Comparison of ENCODE assay signal across 11 cellular contexts in genomic region chr9:6598249-6598725, GRCh38. TPM values are rescaled to one million over a fixed set of nuclear protein-coding genes. Genes with fewer than 3 reads are reported as not detected.
DNase-seq lines count a peak whose midpoint lies in the region; ATAC-seq, FAIRE-seq and TF ChIP-seq lines count a peak whose summit lies in the region.
"Had no signal": no experiment of that assay in that cellular context is flagged by ENCODE, and none has a peak within 500 bp of the region (broad histone marks: within the 10 kb centered on the region; RNA-seq: fewer than 3 reads in every experiment).

No MANE protein-coding gene starts in this region.

- peak overlapping the region; percentile 28 for H3K4me3 Mint-ChIP-seq in activated CD8-positive, alpha-beta memory T cell treated with anti-CD3 and anti-CD28 coated beads, Interleukin-2, amount 10 ng/mL, durations not matched to agents 7 days and 5 days

- H3K4me3 ChIP-seq in prostate gland (no peak overlapping the region), HepG2 (replicated peaks in 1 of 3; ENCODE audit: insufficient read depth in 1 of 3, low read depth in 2 of 3, low read length in 3 of 3) (no peak overlapping the region)

- H3K27ac ChIP-seq in prostate gland (no peak overlapping the region), HepG2 (ENCODE audit: extremely low read length, insufficient read depth, low read length) (no peak overlapping the region)

- H3K36me3 ChIP-seq in prostate gland: no peaks in the 10 kb centered on the region
- H3K36me3 ChIP-seq in HepG2 (replicated peaks in 1 of 2; ENCODE audit: control insufficient read depth in 1 of 2, insufficient read depth in 2 of 2, low read length in 2 of 2): peaks cover 16 to 67% of the 10 kb centered on the region in 2 experiments

- CTCF ChIA-PET in activated CD8-positive, alpha-beta memory T cell treated with anti-CD3 and anti-CD28 coated beads, Interleukin-2, amount 10 ng/mL, durations not matched to agents 7 days and 5 days (lab: Charles Lee): interaction anchor here (0.8 kb wide), 1 partner anchor 29 kb away, joined by 3 read pairs; no protein-coding TSS in a partner anchor
- CTCF ChIA-PET in HepG2 (lab: Yijun Ruan, JAX; ENCODE audit: low intra/inter-chr PET ratio, low total read pairs): no interaction called here

- H3K4me2 ChIP-seq in HepG2 (ENCODE audit: low read depth, low read length): no peak overlapping the region

- DNase-seq in activated CD8-positive, alpha-beta memory T cell treated with anti-CD3 and anti-CD28 coated beads, Interleukin-2, amount 10 ng/mL, durations not matched to agents 7 days and 5 days: peak; percentile 48
- DNase-seq in activated CD8-positive, alpha-beta memory T cell treated with anti-CD3 and anti-CD28 coated beads for 24 hours: no peak
- DNase-seq in stimulated activated CD4-positive, alpha-beta T cell treated with anti-CD3 and anti-CD28 coated beads, Interleukin-2, amount 100 ng/mL, for 48 hours: peak; percentile 13 to 22
- DNase-seq in NCI-H187 (lab: John Stamatoyannopoulos, UW) (no peak), prostate gland (ENCODE audit: low spot score) (no peak), HepG2 (ENCODE audit: low spot score) (no peak)
- DNase-seq: dermis blood vessel endothelial cell, NCI-H446 had no signal

- peak overlapping the region; percentile 79 for H3K27ac Mint-ChIP-seq in activated CD8-positive, alpha-beta memory T cell treated with anti-CD3 and anti-CD28 coated beads, Interleukin-2, amount 10 ng/mL, durations not matched to agents 7 days and 5 days

- peaks cover 13% of the 10 kb centered on the region for H3K36me3 Mint-ChIP-seq in activated CD8-positive, alpha-beta memory T cell treated with anti-CD3 and anti-CD28 coated beads, Interleukin-2, amount 10 ng/mL, durations not matched to agents 7 days and 5 days

- no peaks in the 10 kb centered on the region for H3K27me3 Mint-ChIP-seq in activated CD8-positive, alpha-beta memory T cell treated with anti-CD3 and anti-CD28 coated beads, Interleukin-2, amount 10 ng/mL, durations not matched to agents 7 days and 5 days

- no peaks in the 10 kb centered on the region for H3K79me2 ChIP-seq in HepG2 (ENCODE audit: insufficient read depth, low read length)

- POLR2A ChIA-PET in HepG2 (lab: Yijun Ruan, JAX): no interaction called here

- TF ChIP-seq RAD21 in HepG2 (CRISPR knock-in tag; IDR thresholded peaks at IDR 0.05): no peak

- no peak overlapping the region for H2AFZ ChIP-seq in HepG2 (ENCODE audit: low read length)

- intact Hi-C loops in prostate gland (cut with DNase I): no loop called here
- intact Hi-C loops in HepG2 (cut with micrococcal nuclease; ENCODE audit: unreplicated experiment): no loop called here

- H3K4me1 ChIP-seq in prostate gland (replicated peaks) (no peaks in the 10 kb centered on the region), HepG2 (ENCODE audit: insufficient read depth, low read length) (peaks cover 12% of the 10 kb centered on the region; the same call in 1 of the 2 replicates)

- H3K4me1 Mint-ChIP-seq in activated CD8-positive, alpha-beta memory T cell treated with anti-CD3 and anti-CD28 coated beads, Interleukin-2, amount 10 ng/mL, durations not matched to agents 7 days and 5 days: peaks cover 12% of the 10 kb centered on the region

- H3K27me3 ChIP-seq in prostate gland (replicated peaks; ENCODE audit: insufficient read depth): no peaks in the 10 kb centered on the region
- no peaks in the 10 kb centered on the region for H3K27me3 ChIP-seq in HepG2 (ENCODE audit: control insufficient read depth in 1 of 2, insufficient read depth in 2 of 2, low read length in 2 of 2)

- H3K9me3 Mint-ChIP-seq in activated CD8-positive, alpha-beta memory T cell treated with anti-CD3 and anti-CD28 coated beads, Interleukin-2, amount 10 ng/mL, durations not matched to agents 7 days and 5 days (ENCODE audit: low read depth): no peaks in the 10 kb centered on the region

- no peak overlapping the region for H3K9ac ChIP-seq in HepG2 (ENCODE audit: insufficient read depth, low read depth, low read length)

- H4K20me1 ChIP-seq in HepG2 (ENCODE audit: insufficient read depth, low read length): no peaks in the 10 kb centered on the region

- TF ChIP-seq CTCF in prostate gland (IDR thresholded peaks at IDR 0.05) (no peak), HepG2 (CRISPR knock-in tag; IDR thresholded peaks at IDR 0.05) (no peak)

- WGBS in prostate gland: 83% methylated on average over 4 of the region's 4 CpGs
- 93% methylated on average over 4 of the region's 4 CpGs for WGBS in HepG2 (ENCODE audit: low lambda C conversion rate)

- peak; percentile 88 for ATAC-seq in activated CD8-positive, alpha-beta memory T cell treated with anti-CD3 and anti-CD28 coated beads, Interleukin-2, amount 10 ng/mL, durations not matched to agents 7 days and 5 days
- ATAC-seq in GM21737 (IDR thresholded peaks at IDR 0.05; ENCODE audit: unreplicated experiment): peak; percentile 96
- ATAC-seq in HG03520 (IDR thresholded peaks at IDR 0.05; ENCODE audit: unreplicated experiment): peak; percentile 96
- no peak for ATAC-seq in HepG2

- FAIRE-seq in HepG2 (lab: Jason Lieb, UNC): no peak
- FAIRE-seq: islet of Langerhans had no signal

- no peak for TF ChIP-seq EP300 in HepG2 (IDR thresholded peaks at IDR 0.05; ENCODE audit: low read depth in 2 of 2, low read length in 2 of 2)
- TF ChIP-seq EP300 in HepG2 (CRISPR knock-in tag; IDR thresholded peaks at IDR 0.05; ENCODE audit: borderline replicate concordance): no peak

- TF ChIP-seq POLR2A in prostate gland (IDR thresholded peaks at IDR 0.05): no peak
- TF ChIP-seq POLR2A in HepG2 (IDR thresholded peaks at IDR 0.05; ENCODE audit: insufficient read depth in 1 of 2, low read depth in 2 of 2, low read length in 2 of 2): no peak

- in situ Hi-C loops in HepG2 (cut with HindIII; ENCODE audit: extremely low pct_ligation_motif_present, low pct_unique_long_range_greater_than_20kb): no loop called here

- H3K9me3 ChIP-seq in prostate gland: no peaks in the 10 kb centered on the region
- no peaks in the 10 kb centered on the region for H3K9me3 ChIP-seq in HepG2 (ENCODE audit: low read length)

- BruUV-seq in HepG2 (replicated peaks; lab: Mats Ljungman, UMichigan): no TSS peak

TF ChIP-seq in HepG2, 621 proteins besides CTCF, POLR2A, EP300 and RAD21 (continues in another document):
- TF ChIP-seq ZNF607 (CRISPR knock-in tag; IDR thresholded peaks at IDR 0.05; ENCODE audit: borderline replicate concordance): no peak
- no peak for TF ChIP-seq SCMH1 (CRISPR knock-in tag; IDR thresholded peaks at IDR 0.05; ENCODE audit: borderline replicate concordance)
- no peak for TF ChIP-seq TBX2 (CRISPR knock-in tag; IDR thresholded peaks at IDR 0.05; ENCODE audit: borderline replicate concordance)
- TF ChIP-seq HNRNPLL (IDR thresholded peaks at IDR 0.05; ENCODE audit: low read depth, low read length, poor library complexity, severe bottlenecking): no peak
- TF ChIP-seq, protein P1, sequence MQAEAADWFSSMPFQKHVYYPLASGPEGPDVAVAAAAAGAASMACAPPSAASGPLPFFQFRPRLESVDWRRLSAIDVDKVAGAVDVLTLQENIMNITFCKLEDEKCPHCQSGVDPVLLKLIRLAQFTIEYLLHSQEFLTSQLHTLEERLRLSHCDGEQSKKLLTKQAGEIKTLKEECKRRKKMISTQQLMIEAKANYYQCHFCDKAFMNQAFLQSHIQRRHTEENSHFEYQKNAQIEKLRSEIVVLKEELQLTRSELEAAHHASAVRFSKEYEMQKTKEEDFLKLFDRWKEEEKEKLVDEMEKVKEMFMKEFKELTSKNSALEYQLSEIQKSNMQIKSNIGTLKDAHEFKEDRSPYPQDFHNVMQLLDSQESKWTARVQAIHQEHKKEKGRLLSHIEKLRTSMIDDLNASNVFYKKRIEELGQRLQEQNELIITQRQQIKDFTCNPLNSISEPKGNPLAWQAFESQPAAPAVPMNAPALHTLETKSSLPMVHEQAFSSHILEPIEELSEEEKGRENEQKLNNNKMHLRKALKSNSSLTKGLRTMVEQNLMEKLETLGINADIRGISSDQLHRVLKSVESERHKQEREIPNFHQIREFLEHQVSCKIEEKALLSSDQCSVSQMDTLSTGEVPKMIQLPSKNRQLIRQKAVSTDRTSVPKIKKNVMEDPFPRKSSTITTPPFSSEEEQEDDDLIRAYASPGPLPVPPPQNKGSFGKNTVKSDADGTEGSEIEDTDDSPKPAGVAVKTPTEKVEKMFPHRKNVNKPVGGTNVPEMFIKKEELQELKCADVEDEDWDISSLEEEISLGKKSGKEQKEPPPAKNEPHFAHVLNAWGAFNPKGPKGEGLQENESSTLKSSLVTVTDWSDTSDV (CRISPR knock-in tag; IDR thresholded peaks at IDR 0.05): no peak
- TF ChIP-seq MBNL3 (CRISPR knock-in tag; conservative IDR thresholded peaks at IDR 0.05): no peak
- no peak for TF ChIP-seq ZNF484 (CRISPR knock-in tag; IDR thresholded peaks at IDR 0.05; ENCODE audit: borderline replicate concordance, low read depth)
- no peak for TF ChIP-seq NFE2L1 (CRISPR knock-in tag; IDR thresholded peaks at IDR 0.05; ENCODE audit: borderline replicate concordance)

RNA-seq across cellular contexts. Expression of gene GLDC, which starts 47.2 kb away (rescaled TPM):
- 1 to 10 TPM; 5.8 to 6.3 TPM for total RNA-seq in activated CD8-positive, alpha-beta memory T cell treated with anti-CD3 and anti-CD28 coated beads, Interleukin-2, amount 10 ng/mL, durations not matched to agents 7 days and 5 days
- total RNA-seq in prostate gland (1 to 10 TPM; 2.7 to 4.0 TPM), HepG2 (2016; rRNA removed; fragmentation: Illumina TruSeq; extraction: Trizol) (51.0 and 115 TPM in 2 replicates)
- total RNA-seq in HepG2 (2016; cell fraction: cytosol; rRNA removed; fragmentation: Illumina TruSeq; extraction: Trizol; ENCODE audit: low read depth): 10.0 and 16.1 TPM in 2 replicates
- total RNA-seq in HepG2 (2016; cell fraction: insoluble cytoplasmic fraction; rRNA removed; fragmentation: Illumina TruSeq; extraction: Trizol): 51.9 and 113 TPM in 2 replicates
- 20.3 and 21.3 TPM in 2 replicates for total RNA-seq in HepG2 (2016; cell fraction: membrane; rRNA removed; fragmentation: Illumina TruSeq; extraction: Trizol)
- total RNA-seq in HepG2 (2016; cell fraction: nucleus; rRNA removed; fragmentation: Illumina TruSeq; extraction: Trizol): 88.2 and 101 TPM in 2 replicates
- 46.9 and 59.3 TPM in 2 replicates for polyA plus RNA-seq in HepG2 (2011; rRNA removed)
- 35.5 and 38.1 TPM in 2 replicates for polyA plus RNA-seq in HepG2 (2011; cell fraction: cytosol; rRNA removed)
- 46.0 and 54.8 TPM in 2 replicates for polyA plus RNA-seq in HepG2 (2011; cell fraction: nucleus; rRNA removed)
- polyA plus RNA-seq in HepG2 (2012): 26.9 and 61.1 TPM in 2 replicates
- 5.1 and 6.2 TPM in 2 replicates for polyA plus RNA-seq in HepG2 (2016; cell fraction: cytosol; fragmentation: Illumina TruSeq; extraction: Trizol; ENCODE audit: low read depth)
- 54.2 and 57.8 TPM in 2 replicates for polyA plus RNA-seq in HepG2 (2016; cell fraction: insoluble cytoplasmic fraction; fragmentation: Illumina TruSeq; extraction: Trizol; ENCODE audit: low read depth)
- 13.5 and 14.1 TPM in 2 replicates for polyA plus RNA-seq in HepG2 (2016; cell fraction: membrane; fragmentation: Illumina TruSeq; extraction: Trizol; ENCODE audit: low read depth)
- 124 and 127 TPM in 2 replicates for polyA plus RNA-seq in HepG2 (2016; cell fraction: nucleus; fragmentation: Illumina TruSeq; extraction: Trizol; ENCODE audit: insufficient read depth, low read depth)
- 1.3 and 104 TPM in 2 replicates for polyA minus RNA-seq in HepG2 (2011; rRNA and poly(A)+ RNA removed; ENCODE audit: low replicate concordance)
- 27.9 and 47.7 TPM in 2 replicates for polyA minus RNA-seq in HepG2 (2011; cell fraction: cytosol; rRNA and poly(A)+ RNA removed)
- polyA minus RNA-seq in HepG2 (2011; cell fraction: nucleus; rRNA and poly(A)+ RNA removed): 57.6 and 74.4 TPM in 2 replicates

Comparison
In these comparisons a context has a peak if more than half of its experiments do, and no peak if none do; other contexts are left out.
1. DNase-seq: peak in activated CD8-positive, alpha-beta memory T cell treated with anti-CD3 and anti-CD28 coated beads, Interleukin-2, amount 10 ng/mL, durations not matched to agents 7 days and 5 days (single experiment) and stimulated activated CD4-positive, alpha-beta T cell treated with anti-CD3 and anti-CD28 coated beads, Interleukin-2, amount 100 ng/mL, for 48 hours (2 of 2); none in activated CD8-positive, alpha-beta memory T cell treated with anti-CD3 and anti-CD28 coated beads for 24 hours (single experiment), NCI-H187 (0 of 2), prostate gland (single experiment) and HepG2 (single experiment).